8 cellular contexts compared by ENCODE assay signal in the genomic region with DNA sequence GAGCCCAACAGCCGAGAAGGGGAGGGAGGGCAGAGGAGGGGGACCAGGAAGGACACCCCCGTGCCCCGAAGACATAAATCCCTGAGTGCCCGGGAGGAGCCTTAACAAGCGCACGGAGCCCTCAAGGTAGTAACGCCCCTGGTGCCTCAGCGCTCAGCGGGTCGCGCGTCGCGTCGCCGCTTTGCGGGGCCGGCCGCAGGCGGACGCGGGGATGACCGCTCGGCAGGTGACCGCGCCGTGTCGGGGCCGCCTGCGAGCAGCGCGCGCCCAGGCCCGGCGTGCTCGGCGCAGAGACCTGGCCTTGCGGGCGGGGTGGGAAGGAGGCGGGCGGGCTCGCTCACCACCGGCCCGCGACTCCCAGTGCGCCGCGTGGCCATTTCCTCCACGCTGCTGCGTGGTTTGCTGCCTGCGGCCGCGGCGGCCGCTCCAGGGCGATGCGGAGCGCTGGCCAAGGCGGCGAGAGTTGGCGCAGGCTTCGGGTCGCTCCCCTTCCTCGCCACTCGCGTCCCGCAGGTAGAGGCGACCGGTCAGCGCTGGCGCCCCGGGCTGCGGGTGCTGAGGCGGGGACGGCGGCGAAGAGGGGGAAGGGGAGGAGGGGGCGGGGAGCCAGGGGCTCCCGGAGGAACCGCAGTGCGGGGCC. TPM values are rescaled to one million over a fixed set of nuclear protein-coding genes. Genes with fewer than 3 reads are reported as not detected.
A peak's percentile ranks its signal among the peaks of the same experiment; 100 is the strongest.
DNase-seq lines count a peak whose midpoint lies in the region; ATAC-seq and TF ChIP-seq lines count a peak whose summit lies in the region.

No MANE protein-coding gene starts in this region.

- no peaks in the 10 kb centered on the region for H3K9me3 Mint-ChIP-seq in naive B cell

- H3K36me3 Mint-ChIP-seq in naive B cell, result no peaks in the 10 kb centered on the region

- peak overlapping the region; percentile 86 to 100 (median 98) for H3K4me3 Mint-ChIP-seq in naive B cell

- peak overlapping the region; percentile 37 for H3K27ac ChIP-seq in epithelial cell of prostate

- peak overlapping the region; percentile 95 to 99 (median 99) for H3K27ac Mint-ChIP-seq in naive B cell

- H3K27me3 Mint-ChIP-seq in naive B cell, result no peaks in the 10 kb centered on the region

- H3K4me1 Mint-ChIP-seq in naive B cell, result peaks cover 16 to 28% (median 23%) of the 10 kb centered on the region in 3 donors

- peak; percentile 30 for ATAC-seq in HG02759 (IDR thresholded peaks at IDR 0.05; ENCODE audit: unreplicated experiment)
- ATAC-seq in SK-N-SH treated with all-trans-retinoic acid at 6 μM for 48 hours, result peak; percentile 51
- peak; percentile 13 to 22 for ATAC-seq in naive B cell (ENCODE audit: low read depth in 2 of 2)

- DNase-seq in NCI-H748 (lab: John Stamatoyannopoulos, UW; ENCODE audit: unreplicated experiment) (peak; percentile 54), NCI-H748 treated with DMSO at 0.1 percent for 48 hours (lab: John Stamatoyannopoulos, UW) (no peak), epithelial cell of prostate (ENCODE audit: low read depth, low spot score) (no peak), naive B cell (peak; percentile 47), NCI-H1092 treated with DMSO at 0.1 percent for 48 hours (lab: John Stamatoyannopoulos, UW) (no peak), SW 1271 (lab: John Stamatoyannopoulos, UW) (no peak)

TF ChIP-seq in SK-N-SH treated with all-trans-retinoic acid at 6 μM for 48 hours, 23 proteins besides CTCF, POLR2A, EP300 and RAD21:
- TF ChIP-seq, protein P1, sequence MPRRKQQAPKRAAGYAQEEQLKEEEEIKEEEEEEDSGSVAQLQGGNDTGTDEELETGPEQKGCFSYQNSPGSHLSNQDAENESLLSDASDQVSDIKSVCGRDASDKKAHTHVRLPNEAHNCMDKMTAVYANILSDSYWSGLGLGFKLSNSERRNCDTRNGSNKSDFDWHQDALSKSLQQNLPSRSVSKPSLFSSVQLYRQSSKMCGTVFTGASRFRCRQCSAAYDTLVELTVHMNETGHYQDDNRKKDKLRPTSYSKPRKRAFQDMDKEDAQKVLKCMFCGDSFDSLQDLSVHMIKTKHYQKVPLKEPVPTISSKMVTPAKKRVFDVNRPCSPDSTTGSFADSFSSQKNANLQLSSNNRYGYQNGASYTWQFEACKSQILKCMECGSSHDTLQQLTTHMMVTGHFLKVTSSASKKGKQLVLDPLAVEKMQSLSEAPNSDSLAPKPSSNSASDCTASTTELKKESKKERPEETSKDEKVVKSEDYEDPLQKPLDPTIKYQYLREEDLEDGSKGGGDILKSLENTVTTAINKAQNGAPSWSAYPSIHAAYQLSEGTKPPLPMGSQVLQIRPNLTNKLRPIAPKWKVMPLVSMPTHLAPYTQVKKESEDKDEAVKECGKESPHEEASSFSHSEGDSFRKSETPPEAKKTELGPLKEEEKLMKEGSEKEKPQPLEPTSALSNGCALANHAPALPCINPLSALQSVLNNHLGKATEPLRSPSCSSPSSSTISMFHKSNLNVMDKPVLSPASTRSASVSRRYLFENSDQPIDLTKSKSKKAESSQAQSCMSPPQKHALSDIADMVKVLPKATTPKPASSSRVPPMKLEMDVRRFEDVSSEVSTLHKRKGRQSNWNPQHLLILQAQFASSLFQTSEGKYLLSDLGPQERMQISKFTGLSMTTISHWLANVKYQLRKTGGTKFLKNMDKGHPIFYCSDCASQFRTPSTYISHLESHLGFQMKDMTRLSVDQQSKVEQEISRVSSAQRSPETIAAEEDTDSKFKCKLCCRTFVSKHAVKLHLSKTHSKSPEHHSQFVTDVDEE (CRISPR knock-in tag; IDR thresholded peaks at IDR 0.05), result no peak
TF ChIP-seq in SK-N-SH treated with all-trans-retinoic acid at 6 μM for 48 hours: peak in this region for 0.

RNA-seq across cellular contexts. Expression of a gene that starts 0.6 kb away (rescaled TPM):
- 10 to 100 TPM in 4 of 6 donors, 1 to 10 TPM in 1, not detected in 1; 4.4 to 16.4 (median 14.9) TPM for polyA plus RNA-seq in naive B cell (ENCODE audit: low read depth in 6 of 6)

Comparison
In these comparisons a context has a peak if more than half of its experiments do, and no peak if none do; other contexts are left out.
1. DNase-seq: peak in NCI-H748 (single experiment) and naive B cell (single experiment); none in NCI-H748 treated with DMSO at 0.1 percent for 48 hours (single experiment), epithelial cell of prostate (single experiment), NCI-H1092 treated with DMSO at 0.1 percent for 48 hours (single experiment) and SW 1271 (0 of 2).
2. Peak in every context shown above with its lines, with median percentiles within 50 percentile points of each other: ATAC-seq.